27 cellular contexts compared by ENCODE assay signal in genomic region chr18:28408528-28408927, GRCh38.
"Had no signal": no experiment of that assay in that cellular context is flagged by ENCODE, and none has a peak within 500 bp of the region (broad histone marks: within the 10 kb centered on the region; RNA-seq: fewer than 3 reads in every experiment).

No MANE protein-coding gene starts in this region.

- H3K4me1 ChIP-seq: left lung, neural progenitor cell, pancreas, prostate gland, spleen, suprapubic skin, tibial artery, upper lobe of right lung had no signal

- H3K36me3 ChIP-seq: heart left ventricle, left lung, neural progenitor cell, pancreas, prostate gland, spleen, suprapubic skin, thoracic aorta, tibial artery, upper lobe of right lung had no signal

- DNase-seq: heart left ventricle; hypothalamus; immature natural killer cell; kidney; left colon; left lung; mesendoderm; naive B cell; natural killer cell; nephron progenitor cell; pancreas; retina; right cardiac atrium; small intestine; spleen; stimulated activated CD4-positive, alpha-beta T cell treated with anti-CD3 and anti-CD28 coated beads, Interleukin-4, amount 100 ng/mL, for 24 hours; stimulated activated naive CD4-positive, alpha-beta T cell; tibial artery; trophoblast cell; upper lobe of right lung had no signal

- H3K9me3 ChIP-seq: heart left ventricle, left lung, pancreas, prostate gland, suprapubic skin, thoracic aorta, tibial artery had no signal

- H3K27ac ChIP-seq: heart left ventricle, left lung, neural progenitor cell, pancreas, prostate gland, spleen, suprapubic skin, thoracic aorta, tibial artery, upper lobe of right lung had no signal

- H3K4me3 ChIP-seq: heart left ventricle, left lung, lung, neural progenitor cell, pancreas, prostate gland, spleen, suprapubic skin, thoracic aorta, tibial artery, upper lobe of right lung had no signal

- H3K9ac ChIP-seq: neural progenitor cell had no signal

- H2AFZ ChIP-seq: neural progenitor cell had no signal

- H3K4me2 ChIP-seq: neural progenitor cell had no signal

- H3K27me3 ChIP-seq: heart left ventricle, left lung, neural progenitor cell, pancreas, spleen, suprapubic skin, tibial artery, upper lobe of right lung had no signal

- ATAC-seq: heart left ventricle; left colon; left lung; natural killer cell; pancreas; right cardiac atrium; sciatic nerve; stimulated activated effector memory CD8-positive, alpha-beta T cell treated with anti-CD3 and anti-CD28 coated beads, Interleukin-12 subunit alpha, Interleukin-12 subunit beta, amount 100 ng/mL, for 72 hours; upper lobe of right lung had no signal
